In genomic region chr13:44169018-44169909, GRCh38 we compare ENCODE assay signal across 18 cellular contexts.
DNase-seq lines count a peak whose midpoint lies in the region; ATAC-seq, FAIRE-seq and TF ChIP-seq lines count a peak whose summit lies in the region.
"Had no signal": no experiment of that assay in that cellular context is flagged by ENCODE, and none has a peak within 500 bp of the region (broad histone marks: within the 10 kb centered on the region; RNA-seq: fewer than 3 reads in every experiment).

No MANE protein-coding gene starts in this region.

- CTCF ChIA-PET in A549 (lab: Yijun Ruan, JAX), result no interaction called here

- intact Hi-C loops in posterior vena cava (cut with DNase I), result no loop called here
- intact Hi-C loops in heart right ventricle (cut with DNase I), result no loop called here

- TF ChIP-seq CTCF in A549 (IDR thresholded peaks at IDR 0.05) (no peak), fibroblast of pulmonary artery (IDR thresholded peaks at IDR 0.05; ENCODE audit: low read length, missing control alignments) (no peak), heart right ventricle (IDR thresholded peaks at IDR 0.05) (no peak)

- no peak for DNase-seq in A549 (ENCODE audit: low read depth in 1 of 2, low spot score in 1 of 2)
- DNase-seq in GM04504 (ENCODE audit: low read depth), result peak; percentile 54
- peak; percentile 42 for DNase-seq in adipocyte (ENCODE audit: low read depth)
- peak; percentile 17 for DNase-seq in fibroblast of pulmonary artery (ENCODE audit: low read depth)
- DNase-seq in NCI-H1694 (lab: John Stamatoyannopoulos, UW), result no peak
- no peak for DNase-seq in posterior vena cava (ENCODE audit: low spot score)
- DNase-seq in heart right ventricle, result no peak
- no peak for DNase-seq in mucosa of gallbladder (ENCODE audit: low spot score)
- DNase-seq: AML-193; CD4-positive, CD25-positive, alpha-beta regulatory T cell; DMS79; GF-D8; KG1; NCI-H1092; NCI-H1694 treated with DMSO at 0.1 percent for 48 hours; NCI-H748 treated with DMSO at 0.1 percent for 48 hours; PC-9 had no signal

- FAIRE-seq in A549 (lab: Jason Lieb, UNC), result no peak
- FAIRE-seq: H54 had no signal

- H3K4me3 ChIP-seq in A549 (no peak overlapping the region), adipocyte (ENCODE audit: low read length) (no peak overlapping the region), fibroblast of pulmonary artery (replicated peaks; ENCODE audit: low read depth, low read length) (no peak overlapping the region), heart right ventricle (no peak overlapping the region)
- H3K4me3 ChIP-seq: PC-9 had no signal

- POLR2A ChIA-PET in A549 (lab: Yijun Ruan, JAX), result no interaction called here

- H3K9me3 ChIP-seq in A549, result peaks cover 4% of the 10 kb centered on the region; the same call in 1 of the 3 replicates
- H3K9me3 ChIP-seq in adipocyte (ENCODE audit: control insufficient read depth, low read length), result no peaks in the 10 kb centered on the region
- peaks cover 0 to 6% (median 0%) of the 10 kb centered on the region in 11 donors for H3K9me3 ChIP-seq in heart right ventricle

- no peaks in the 10 kb centered on the region for H3K36me3 ChIP-seq in adipocyte (ENCODE audit: control insufficient read depth, insufficient read depth, low read length, severe bottlenecking)
- H3K36me3 ChIP-seq in heart right ventricle, result no peaks in the 10 kb centered on the region

- no peak for TF ChIP-seq POLR2A in A549 (IDR thresholded peaks at IDR 0.05; ENCODE audit: low read length)

- H3K27ac ChIP-seq in A549, result no peak overlapping the region
- no peak overlapping the region for H3K27ac ChIP-seq in heart right ventricle
- H3K27ac ChIP-seq: PC-9 had no signal

- H3K9ac ChIP-seq in adipocyte (ENCODE audit: low read length), result no peak overlapping the region

- no peaks in the 10 kb centered on the region; the same call in 2 of the 3 replicates for H3K4me1 ChIP-seq in A549
- peaks cover 11% of the 10 kb centered on the region for H3K4me1 ChIP-seq in adipocyte (ENCODE audit: control insufficient read depth, insufficient read depth, low read length)
- H3K4me1 ChIP-seq in heart right ventricle, result peaks cover 0 to 5% (median 0%) of the 10 kb centered on the region in 9 donors

- WGBS in A549 (ENCODE audit: missing lambda C conversion rate), result 87% methylated on average over 2 of the region's 2 CpGs
- WGBS in heart right ventricle, 2 donors, result 92% methylated on average over 2 of the region's 2 CpGs

- no peak for TF ChIP-seq RAD21 in A549 (conservative IDR thresholded peaks at IDR 0.05 in 1 of 2, IDR thresholded peaks at IDR 0.05 in 1 of 2)

- no peak for TF ChIP-seq EP300 in A549 (IDR thresholded peaks at IDR 0.05)

- H3K4me2 ChIP-seq in A549, result no peak overlapping the region
- H3K4me2 ChIP-seq: PC-9 had no signal

- H3K27me3 ChIP-seq in adipocyte (replicated peaks; ENCODE audit: control insufficient read depth, insufficient read depth, low read length) (no peaks in the 10 kb centered on the region), heart right ventricle (no peaks in the 10 kb centered on the region)

- ATAC-seq in A549 (no peak), heart right ventricle (no peak)

TF ChIP-seq in A549, 52 proteins besides CTCF, POLR2A, EP300 and RAD21:
- TF ChIP-seq ESRRA (IDR thresholded peaks at IDR 0.05; ENCODE audit: borderline replicate concordance, low read length), result no peak
- no peak for TF ChIP-seq SMC3 (IDR thresholded peaks at IDR 0.05)
- no peak for TF ChIP-seq JUNB (IDR thresholded peaks at IDR 0.05)
- no peak for TF ChIP-seq RARB (CRISPR knock-in tag; IDR thresholded peaks at IDR 0.05)
- peak; percentile 71; the same call in 1 of the 2 replicates for TF ChIP-seq REST (IDR thresholded peaks at IDR 0.05)
- TF ChIP-seq NR3C1 (IDR thresholded peaks at IDR 0.05), result no peak
TF ChIP-seq in A549: peak in this region for 1.

Comparison
In these comparisons a context has a peak if more than half of its experiments do, and no peak if none do; other contexts are left out.
1. DNase-seq: peak in GM04504 (single experiment), adipocyte (single experiment) and fibroblast of pulmonary artery (single experiment); none in A549 (0 of 2), NCI-H1694 (single experiment), posterior vena cava (single experiment), heart right ventricle (0 of 2) and mucosa of gallbladder (single experiment).